20 cellular contexts compared by ENCODE assay signal in genomic region chr11:88801484-88802123, GRCh38.
"Had no signal": no experiment of that assay in that cellular context is flagged by ENCODE, and none has a peak within 500 bp of the region (broad histone marks: within the 10 kb centered on the region; RNA-seq: fewer than 3 reads in every experiment).

No MANE protein-coding gene starts in this region.

- H3K27ac ChIP-seq: brain microvascular endothelial cell, foreskin keratinocyte, right atrium auricular region, skin epidermis, suprapubic skin had no signal

- H3K4me3 ChIP-seq: lung, right atrium auricular region, skin epidermis, suprapubic skin had no signal

- H3K9me3 ChIP-seq: right atrium auricular region, suprapubic skin had no signal

- H3K4me3 Mint-ChIP-seq: activated CD4-positive, alpha-beta memory T cell treated with anti-CD3 and anti-CD28 coated beads, Interleukin-2, amount 10 ng/mL, durations not matched to agents 7 days and 5 days; central memory CD8-positive, alpha-beta T cell; dendritic cell treated with granulocyte-macrophage colony-stimulating factor and Interleukin-4, amounts not matched to agents 40 ng/mL and 50 ng/mL, for 4 days; naive B cell; WTC11 had no signal

- H3K36me3 Mint-ChIP-seq: naive B cell, WTC11 had no signal

- H3K27me3 ChIP-seq: brain microvascular endothelial cell, foreskin keratinocyte, right atrium auricular region, suprapubic skin had no signal

- H3K27me3 Mint-ChIP-seq: activated CD4-positive, alpha-beta memory T cell treated with anti-CD3 and anti-CD28 coated beads, Interleukin-2, amount 10 ng/mL, durations not matched to agents 7 days and 5 days; central memory CD8-positive, alpha-beta T cell; dendritic cell treated with granulocyte-macrophage colony-stimulating factor and Interleukin-4, amounts not matched to agents 40 ng/mL and 50 ng/mL, for 4 days; naive B cell had no signal

- H3K9me3 Mint-ChIP-seq: activated CD4-positive, alpha-beta memory T cell treated with anti-CD3 and anti-CD28 coated beads, Interleukin-2, amount 10 ng/mL, durations not matched to agents 7 days and 5 days; central memory CD8-positive, alpha-beta T cell; dendritic cell treated with granulocyte-macrophage colony-stimulating factor and Interleukin-4, amounts not matched to agents 40 ng/mL and 50 ng/mL, for 4 days; WTC11 had no signal

- ATAC-seq: foreskin keratinocyte, WTC11 had no signal

- H3K4me1 ChIP-seq: foreskin keratinocyte, right atrium auricular region, suprapubic skin had no signal

- DNase-seq: activated CD4-positive, alpha-beta memory T cell treated with anti-CD3 and anti-CD28 coated beads, Interleukin-2, amount 10 ng/mL, durations not matched to agents 7 days and 5 days; activated CD4-positive, alpha-beta T cell treated with anti-CD3 and anti-CD28 coated beads for 4 hours; activated CD8-positive, alpha-beta memory T cell treated with anti-CD3 and anti-CD28 coated beads, Interleukin-2, amount 50 U/mL, for 48 hours; anterior cingulate cortex; brain microvascular endothelial cell; effector memory CD4-positive, alpha-beta T cell; foreskin keratinocyte; glutamatergic neuron; naive B cell; stimulated activated CD4-positive, alpha-beta T cell treated with anti-CD3 and anti-CD28 coated beads, Interleukin-4, amount 100 ng/mL, for 4 hours; stimulated activated CD8-positive, alpha-beta memory T cell treated with anti-CD3 and anti-CD28 coated beads, Interleukin-4, amount 100 ng/mL, for 48 hours; stimulated activated naive CD4-positive, alpha-beta T cell treated with Interleukin-2 at 50 U/mL for 16 hours; trophoblast cell had no signal

- H3K27ac Mint-ChIP-seq: activated CD4-positive, alpha-beta memory T cell treated with anti-CD3 and anti-CD28 coated beads, Interleukin-2, amount 10 ng/mL, durations not matched to agents 7 days and 5 days; dendritic cell treated with granulocyte-macrophage colony-stimulating factor and Interleukin-4, amounts not matched to agents 40 ng/mL and 50 ng/mL, for 4 days; naive B cell; WTC11 had no signal

- H3K36me3 ChIP-seq: brain microvascular endothelial cell, right atrium auricular region, suprapubic skin had no signal

- H3K4me1 Mint-ChIP-seq: activated CD4-positive, alpha-beta memory T cell treated with anti-CD3 and anti-CD28 coated beads, Interleukin-2, amount 10 ng/mL, durations not matched to agents 7 days and 5 days; central memory CD8-positive, alpha-beta T cell; naive B cell had no signal
